26 cellular contexts compared by ENCODE assay signal in genomic region chr10:6423413-6424170, GRCh38.
A peak's percentile ranks its signal among the peaks of the same experiment; 100 is the strongest.
DNase-seq lines count a peak whose midpoint lies in the region; ATAC-seq, FAIRE-seq and TF ChIP-seq lines count a peak whose summit lies in the region.
"Had no signal": no experiment of that assay in that cellular context is flagged by ENCODE, and none has a peak within 500 bp of the region (broad histone marks: within the 10 kb centered on the region; RNA-seq: fewer than 3 reads in every experiment).

No MANE protein-coding gene starts in this region.

- H4K20me1 ChIP-seq in mammary epithelial cell (ENCODE audit: insufficient read depth, low read length) (no peaks in the 10 kb centered on the region), keratinocyte (ENCODE audit: control insufficient read depth, extremely low read depth, insufficient read depth, low read length) (no peaks in the 10 kb centered on the region), hepatocyte (ENCODE audit: insufficient read depth, poor library complexity, severe bottlenecking) (no peaks in the 10 kb centered on the region)

- no peaks in the 10 kb centered on the region for H3K9me3 Mint-ChIP-seq in MCF 10A (ENCODE audit: unreplicated experiment)
- H3K9me3 Mint-ChIP-seq in activated CD8-positive, alpha-beta T cell treated with anti-CD3 and anti-CD28 coated beads, Interleukin-2, amount 10 ng/mL, durations not matched to agents 7 days and 5 days (ENCODE audit: insufficient read depth): no peaks in the 10 kb centered on the region
- peaks cover 5% of the 10 kb centered on the region for H3K9me3 Mint-ChIP-seq in stimulated activated naive CD8-positive, alpha-beta T cell treated with anti-CD3 and anti-CD28 coated beads, Interleukin-15, Interleukin-2, amounts not matched to agents 100 ng/mL and 50 ng/mL, for 24 hours
- H3K9me3 Mint-ChIP-seq: GM23338, HFFc6, neural progenitor cell had no signal

- DNase-seq in mammary epithelial cell: no peak
- no peak for DNase-seq in MCF 10A (ENCODE audit: unreplicated experiment)
- DNase-seq in activated CD8-positive, alpha-beta T cell treated with anti-CD3 and anti-CD28 coated beads, Interleukin-2, amount 10 ng/mL, durations not matched to agents 7 days and 5 days: no peak
- no peak for DNase-seq in keratinocyte (ENCODE audit: low read depth, low spot score)
- no peak for DNase-seq in hepatocyte (ENCODE audit: low spot score)
- DNase-seq in occipital lobe (lab: John Stamatoyannopoulos, UW): no peak
- DNase-seq: activated gamma-delta T cell, aorta, DMS153, gastrocnemius medialis, HFFc6, NCI-H1105 treated with DMSO at 0.1 percent for 48 hours, NCI-H2081, NCI-H345, NCI-H774, substantia nigra, upper lobe of right lung, WERI-Rb-1 had no signal

- H3K36me3 ChIP-seq in mammary epithelial cell (ENCODE audit: insufficient read depth, low read length) (no peaks in the 10 kb centered on the region), keratinocyte (ENCODE audit: control insufficient read depth in 2 of 2, extremely low read depth in 1 of 2, insufficient read depth in 2 of 2, low read length in 2 of 2) (no peaks in the 10 kb centered on the region), hepatocyte (replicated peaks; ENCODE audit: insufficient read depth, low read depth) (no peaks in the 10 kb centered on the region)
- H3K36me3 ChIP-seq: cardiac muscle cell, neural progenitor cell, upper lobe of right lung, WERI-Rb-1 had no signal

- H3K27me3 Mint-ChIP-seq in MCF 10A (ENCODE audit: insufficient read depth, unreplicated experiment): no peaks in the 10 kb centered on the region
- H3K27me3 Mint-ChIP-seq in activated CD8-positive, alpha-beta T cell treated with anti-CD3 and anti-CD28 coated beads, Interleukin-2, amount 10 ng/mL, durations not matched to agents 7 days and 5 days (ENCODE audit: low read depth): no peaks in the 10 kb centered on the region
- H3K27me3 Mint-ChIP-seq in stimulated activated naive CD8-positive, alpha-beta T cell treated with anti-CD3 and anti-CD28 coated beads, Interleukin-15, Interleukin-2, amounts not matched to agents 100 ng/mL and 50 ng/mL, for 24 hours: no peaks in the 10 kb centered on the region

- TF ChIP-seq CTCF in mammary epithelial cell (conservative IDR thresholded peaks at IDR 0.05 in 1 of 2, IDR thresholded peaks at IDR 0.05 in 1 of 2; ENCODE audit: extremely low read depth in 1 of 2, insufficient read depth in 1 of 2, low read depth in 1 of 2, low read length in 2 of 2): no peak
- TF ChIP-seq CTCF in MCF 10A (IDR thresholded peaks at IDR 0.05; ENCODE audit: unreplicated experiment): no peak
- TF ChIP-seq CTCF in keratinocyte (optimal IDR thresholded peaks at IDR 0.05 in 1 of 3, IDR thresholded peaks at IDR 0.05 in 1 of 3, conservative IDR thresholded peaks at IDR 0.05 in 1 of 3; ENCODE audit: extremely low read depth in 1 of 3, insufficient read depth in 2 of 3, low read length in 3 of 3): no peak
- TF ChIP-seq CTCF in hepatocyte (IDR thresholded peaks at IDR 0.05; ENCODE audit: poor library complexity): no peak

- H3K9me3 ChIP-seq in mammary epithelial cell (replicated peaks; ENCODE audit: insufficient read depth, low read length) (no peaks in the 10 kb centered on the region), keratinocyte (ENCODE audit: control insufficient read depth, low read depth, low read length) (no peaks in the 10 kb centered on the region), hepatocyte (ENCODE audit: low read depth) (no peaks in the 10 kb centered on the region)
- H3K9me3 ChIP-seq: gastrocnemius medialis, upper lobe of right lung had no signal

- H3K4me1 Mint-ChIP-seq in MCF 10A (ENCODE audit: insufficient read depth, unreplicated experiment): peaks cover 6% of the 10 kb centered on the region
- peaks cover 14% of the 10 kb centered on the region for H3K4me1 Mint-ChIP-seq in activated CD8-positive, alpha-beta T cell treated with anti-CD3 and anti-CD28 coated beads, Interleukin-2, amount 10 ng/mL, durations not matched to agents 7 days and 5 days (ENCODE audit: low read depth)
- H3K4me1 Mint-ChIP-seq in stimulated activated naive CD8-positive, alpha-beta T cell treated with anti-CD3 and anti-CD28 coated beads, Interleukin-15, Interleukin-2, amounts not matched to agents 100 ng/mL and 50 ng/mL, for 24 hours (ENCODE audit: low read depth): peaks cover 47% of the 10 kb centered on the region
- H3K4me1 Mint-ChIP-seq: neural progenitor cell had no signal

- H3K9ac ChIP-seq in mammary epithelial cell (ENCODE audit: insufficient read depth, low read length) (no peak overlapping the region), keratinocyte (ENCODE audit: control insufficient read depth, extremely low read depth, insufficient read depth, low read length) (no peak overlapping the region)
- H3K9ac ChIP-seq: neural progenitor cell had no signal

- H3K9me2 ChIP-seq in hepatocyte (replicated peaks; ENCODE audit: insufficient read depth): no peaks in the 10 kb centered on the region

- no peaks in the 10 kb centered on the region for H3K79me2 ChIP-seq in mammary epithelial cell (ENCODE audit: insufficient read depth, low read length)
- H3K79me2 ChIP-seq in keratinocyte (ENCODE audit: control insufficient read depth, insufficient read depth, low read length): no peaks in the 10 kb centered on the region
- no peaks in the 10 kb centered on the region for H3K79me2 ChIP-seq in hepatocyte

- H3K9me1 ChIP-seq in keratinocyte (ENCODE audit: control insufficient read depth, extremely low read depth, insufficient read depth, low read length): no peaks in the 10 kb centered on the region

- no peak overlapping the region for H3K27ac Mint-ChIP-seq in MCF 10A (ENCODE audit: low read depth, unreplicated experiment)
- H3K27ac Mint-ChIP-seq in activated CD8-positive, alpha-beta T cell treated with anti-CD3 and anti-CD28 coated beads, Interleukin-2, amount 10 ng/mL, durations not matched to agents 7 days and 5 days: no peak overlapping the region
- H3K27ac Mint-ChIP-seq in stimulated activated naive CD8-positive, alpha-beta T cell treated with anti-CD3 and anti-CD28 coated beads, Interleukin-15, Interleukin-2, amounts not matched to agents 100 ng/mL and 50 ng/mL, for 24 hours: peak overlapping the region; percentile 97
- H3K27ac Mint-ChIP-seq: GM23338, HFFc6, neural progenitor cell had no signal

- intact Hi-C loops in mammary epithelial cell (cut with micrococcal nuclease): no loop called here
- intact Hi-C loops in MCF 10A (cut with micrococcal nuclease): no loop called here

- dilution Hi-C loops in mammary epithelial cell (cut with HindIII; ENCODE audit: low sequenced_read_pairs) (no loop called here), keratinocyte (cut with MboI; ENCODE audit: extremely low pct_ligation_motif_present, low sequenced_read_pairs) (no loop called here)

- H2AFZ ChIP-seq in mammary epithelial cell (ENCODE audit: low read depth, low read length) (peak overlapping the region; percentile 67), keratinocyte (ENCODE audit: control insufficient read depth, low read length) (peak overlapping the region; percentile 68), hepatocyte (no peak overlapping the region)
- H2AFZ ChIP-seq: GM23338, neural progenitor cell had no signal

- peak; percentile 11 for ATAC-seq in activated CD8-positive, alpha-beta T cell treated with anti-CD3 and anti-CD28 coated beads, Interleukin-2, amount 10 ng/mL, durations not matched to agents 7 days and 5 days
- no peak for ATAC-seq in GM21381 (IDR thresholded peaks at IDR 0.05; ENCODE audit: unreplicated experiment)
- ATAC-seq: GM23338, sciatic nerve, upper lobe of right lung had no signal

- peaks cover 8% of the 10 kb centered on the region for H3K4me1 ChIP-seq in mammary epithelial cell (ENCODE audit: insufficient read depth, low read length)
- peaks cover 12% of the 10 kb centered on the region for H3K4me1 ChIP-seq in keratinocyte (ENCODE audit: control insufficient read depth, extremely low read depth, insufficient read depth, low read length)
- H3K4me1 ChIP-seq in hepatocyte (ENCODE audit: insufficient read depth): no peaks in the 10 kb centered on the region
- H3K4me1 ChIP-seq: gastrocnemius medialis, neural progenitor cell, upper lobe of right lung had no signal

- H3K27me3 ChIP-seq in mammary epithelial cell (ENCODE audit: insufficient read depth, low read length): no peaks in the 10 kb centered on the region
- H3K27me3 ChIP-seq in keratinocyte (ENCODE audit: control insufficient read depth, extremely low read depth, insufficient read depth, low read length): no peaks in the 10 kb centered on the region
- no peaks in the 10 kb centered on the region for H3K27me3 ChIP-seq in hepatocyte
- H3K27me3 ChIP-seq: cardiac muscle cell, gastrocnemius medialis, neural progenitor cell, upper lobe of right lung had no signal

- no peak overlapping the region for H3K4me3 Mint-ChIP-seq in MCF 10A (ENCODE audit: unreplicated experiment)
- H3K4me3 Mint-ChIP-seq in activated CD8-positive, alpha-beta T cell treated with anti-CD3 and anti-CD28 coated beads, Interleukin-2, amount 10 ng/mL, durations not matched to agents 7 days and 5 days: no peak overlapping the region
- peak overlapping the region; percentile 39 for H3K4me3 Mint-ChIP-seq in stimulated activated naive CD8-positive, alpha-beta T cell treated with anti-CD3 and anti-CD28 coated beads, Interleukin-15, Interleukin-2, amounts not matched to agents 100 ng/mL and 50 ng/mL, for 24 hours
- H3K4me3 Mint-ChIP-seq: GM23338, HFFc6, neural progenitor cell had no signal

- 84% methylated on average over 15 of the region's 17 CpGs for WGBS in mammary epithelial cell (ENCODE audit: low coverage, missing lambda C conversion rate)
- 87% methylated on average over 17 of the region's 17 CpGs for WGBS in hepatocyte (ENCODE audit: low lambda C conversion rate, missing lambda C conversion rate)

- H3K4me3 ChIP-seq in mammary epithelial cell (replicated peaks in 1 of 3; ENCODE audit: insufficient read depth in 1 of 3, low read depth in 2 of 3, low read length in 3 of 3) (no peak overlapping the region), keratinocyte (ENCODE audit: control insufficient read depth in 2 of 3, extremely low read depth in 1 of 3, insufficient read depth in 2 of 3, low read depth in 1 of 3, low read length in 3 of 3) (no peak overlapping the region), hepatocyte (no peak overlapping the region)
- H3K4me3 ChIP-seq: cardiac muscle cell, gastrocnemius medialis, GM23338, neural progenitor cell, upper lobe of right lung had no signal

- POLR2A ChIA-PET in MCF 10A (lab: Yijun Ruan, JAX): no interaction called here
- POLR2A ChIA-PET in activated CD8-positive, alpha-beta T cell treated with anti-CD3 and anti-CD28 coated beads, Interleukin-2, amount 10 ng/mL, durations not matched to agents 7 days and 5 days (lab: Charles Lee): no interaction called here

- no peak overlapping the region for H3K27ac ChIP-seq in mammary epithelial cell (ENCODE audit: insufficient read depth, low read depth, low read length)
- H3K27ac ChIP-seq in keratinocyte (ENCODE audit: control insufficient read depth, insufficient read depth, low read length): no peak overlapping the region
- no peak overlapping the region for H3K27ac ChIP-seq in hepatocyte
- H3K27ac ChIP-seq: cardiac muscle cell, neural progenitor cell, RWPE1, upper lobe of right lung, WERI-Rb-1 had no signal

- in situ Hi-C loops in mammary epithelial cell (cut with MboI; ENCODE audit: low sequenced_read_pairs in 2 of 2): loop anchor here (10.0 to 25.0 kb wide), 3 partner anchors 241 to 1264 kb away; no protein-coding TSS in a partner anchor

- CTCF ChIA-PET in mammary epithelial cell (lab: Charles Lee; ENCODE audit: low non-redundant PET) (no interaction called here), MCF 10A (lab: Yijun Ruan, JAX) (no interaction called here)
- CTCF ChIA-PET in activated CD8-positive, alpha-beta T cell treated with anti-CD3 and anti-CD28 coated beads, Interleukin-2, amount 10 ng/mL, durations not matched to agents 7 days and 5 days (lab: Charles Lee): interaction anchor here (1.3 kb wide), 2 partner anchors 14 to 246 kb away, joined by 3 to 4 read pairs; no protein-coding TSS in a partner anchor

- no peak for FAIRE-seq in keratinocyte (lab: Jason Lieb, UNC)
- FAIRE-seq: endometrium had no signal

- no peaks in the 10 kb centered on the region for H3K36me3 Mint-ChIP-seq in MCF 10A (ENCODE audit: insufficient read depth, unreplicated experiment)
- peaks cover 58% of the 10 kb centered on the region for H3K36me3 Mint-ChIP-seq in activated CD8-positive, alpha-beta T cell treated with anti-CD3 and anti-CD28 coated beads, Interleukin-2, amount 10 ng/mL, durations not matched to agents 7 days and 5 days (ENCODE audit: low read depth)
- H3K36me3 Mint-ChIP-seq in stimulated activated naive CD8-positive, alpha-beta T cell treated with anti-CD3 and anti-CD28 coated beads, Interleukin-15, Interleukin-2, amounts not matched to agents 100 ng/mL and 50 ng/mL, for 24 hours (ENCODE audit: low read depth): peaks cover 40% of the 10 kb centered on the region
- H3K36me3 Mint-ChIP-seq: neural progenitor cell had no signal

- H3K4me2 ChIP-seq in mammary epithelial cell (ENCODE audit: insufficient read depth, low read depth, low read length): no peak overlapping the region
- peak overlapping the region; percentile 46 for H3K4me2 ChIP-seq in keratinocyte (ENCODE audit: control insufficient read depth, extremely low read depth, insufficient read depth, low read depth, low read length)
- no peak overlapping the region for H3K4me2 ChIP-seq in hepatocyte
- H3K4me2 ChIP-seq: GM23338, neural progenitor cell had no signal

- BruUV-seq in mammary epithelial cell (replicated peaks; lab: Mats Ljungman, UMichigan) (no TSS peak), MCF 10A (replicated peaks; lab: Mats Ljungman, UMichigan) (no TSS peak)
